17 cellular contexts compared by ENCODE assay signal in genomic region chr11:108286956-108287355, GRCh38.
"Had no signal": no experiment of that assay in that cellular context is flagged by ENCODE, and none has a peak within 500 bp of the region (broad histone marks: within the 10 kb centered on the region; RNA-seq: fewer than 3 reads in every experiment).

No MANE protein-coding gene starts in this region.

- ATAC-seq: activated CD8-positive, alpha-beta T cell treated with anti-CD3 and anti-CD28 coated beads, Interleukin-2, amount 10 ng/mL, durations not matched to agents 7 days and 5 days; esophagus mucosa; gastroesophageal sphincter; left cardiac atrium; right lobe of liver had no signal

- H3K9me3 Mint-ChIP-seq: activated CD4-positive, alpha-beta T cell treated with anti-CD3 and anti-CD28 coated beads, Interleukin-2, amount 10 ng/mL, durations not matched to agents 7 days and 5 days; activated naive CD4-positive, alpha-beta T cell treated with anti-CD3 and anti-CD28 coated beads, Interleukin-2, amount 10 ng/mL, durations not matched to agents 7 days and 5 days; neural crest cell; stimulated activated naive CD8-positive, alpha-beta T cell treated with anti-CD3 and anti-CD28 coated beads, Interleukin-15, amount 100 ng/mL, for 72 hours had no signal

- H3K4me3 Mint-ChIP-seq: activated CD4-positive, alpha-beta T cell treated with anti-CD3 and anti-CD28 coated beads, Interleukin-2, amount 10 ng/mL, durations not matched to agents 7 days and 5 days; activated CD8-positive, alpha-beta T cell treated with anti-CD3 and anti-CD28 coated beads, Interleukin-2, amount 10 ng/mL, durations not matched to agents 7 days and 5 days; activated naive CD4-positive, alpha-beta T cell treated with anti-CD3 and anti-CD28 coated beads, Interleukin-2, amount 10 ng/mL, durations not matched to agents 7 days and 5 days; neural crest cell had no signal

- DNase-seq: activated CD4-positive, alpha-beta T cell treated with anti-CD3 and anti-CD28 coated beads, Interleukin-2, amount 10 ng/mL, durations not matched to agents 7 days and 5 days; activated CD8-positive, alpha-beta T cell treated with anti-CD3 and anti-CD28 coated beads, Interleukin-2, amount 10 ng/mL, durations not matched to agents 7 days and 5 days; activated effector memory CD4-positive, alpha-beta T cell treated with Interleukin-2 at 50 U/mL for 16 hours; activated naive CD4-positive, alpha-beta T cell treated with anti-CD3 and anti-CD28 coated beads, Interleukin-2, amount 10 ng/mL, durations not matched to agents 7 days and 5 days; activated T-cell treated with anti-CD3 and anti-CD28 coated beads, Interleukin-2, amount 50 U/mL, for 1 hour; effector memory CD4-positive, alpha-beta T cell; head of caudate nucleus; islet precursor cell; left cardiac atrium; posterior cingulate gyrus; right lobe of liver; stimulated activated CD4-positive, alpha-beta T cell treated with anti-CD3 and anti-CD28 coated beads, Interleukin-1b, Interleukin-23, amount 100 ng/mL, for 48 hours; stimulated activated naive CD8-positive, alpha-beta T cell treated with anti-CD3 and anti-CD28 coated beads, Interleukin-15, amount 100 ng/mL, for 72 hours; tibial artery had no signal

- H3K27ac Mint-ChIP-seq: activated CD4-positive, alpha-beta T cell treated with anti-CD3 and anti-CD28 coated beads, Interleukin-2, amount 10 ng/mL, durations not matched to agents 7 days and 5 days; activated CD8-positive, alpha-beta T cell treated with anti-CD3 and anti-CD28 coated beads, Interleukin-2, amount 10 ng/mL, durations not matched to agents 7 days and 5 days; stimulated activated naive CD8-positive, alpha-beta T cell treated with anti-CD3 and anti-CD28 coated beads, Interleukin-15, amount 100 ng/mL, for 72 hours had no signal

- H3K27me3 Mint-ChIP-seq: activated CD4-positive, alpha-beta T cell treated with anti-CD3 and anti-CD28 coated beads, Interleukin-2, amount 10 ng/mL, durations not matched to agents 7 days and 5 days; activated naive CD4-positive, alpha-beta T cell treated with anti-CD3 and anti-CD28 coated beads, Interleukin-2, amount 10 ng/mL, durations not matched to agents 7 days and 5 days; stimulated activated naive CD8-positive, alpha-beta T cell treated with anti-CD3 and anti-CD28 coated beads, Interleukin-15, amount 100 ng/mL, for 72 hours had no signal

- H3K4me1 Mint-ChIP-seq: activated CD4-positive, alpha-beta T cell treated with anti-CD3 and anti-CD28 coated beads, Interleukin-2, amount 10 ng/mL, durations not matched to agents 7 days and 5 days had no signal
